ENCODE assay signal across 25 cellular contexts in the genomic region with DNA sequence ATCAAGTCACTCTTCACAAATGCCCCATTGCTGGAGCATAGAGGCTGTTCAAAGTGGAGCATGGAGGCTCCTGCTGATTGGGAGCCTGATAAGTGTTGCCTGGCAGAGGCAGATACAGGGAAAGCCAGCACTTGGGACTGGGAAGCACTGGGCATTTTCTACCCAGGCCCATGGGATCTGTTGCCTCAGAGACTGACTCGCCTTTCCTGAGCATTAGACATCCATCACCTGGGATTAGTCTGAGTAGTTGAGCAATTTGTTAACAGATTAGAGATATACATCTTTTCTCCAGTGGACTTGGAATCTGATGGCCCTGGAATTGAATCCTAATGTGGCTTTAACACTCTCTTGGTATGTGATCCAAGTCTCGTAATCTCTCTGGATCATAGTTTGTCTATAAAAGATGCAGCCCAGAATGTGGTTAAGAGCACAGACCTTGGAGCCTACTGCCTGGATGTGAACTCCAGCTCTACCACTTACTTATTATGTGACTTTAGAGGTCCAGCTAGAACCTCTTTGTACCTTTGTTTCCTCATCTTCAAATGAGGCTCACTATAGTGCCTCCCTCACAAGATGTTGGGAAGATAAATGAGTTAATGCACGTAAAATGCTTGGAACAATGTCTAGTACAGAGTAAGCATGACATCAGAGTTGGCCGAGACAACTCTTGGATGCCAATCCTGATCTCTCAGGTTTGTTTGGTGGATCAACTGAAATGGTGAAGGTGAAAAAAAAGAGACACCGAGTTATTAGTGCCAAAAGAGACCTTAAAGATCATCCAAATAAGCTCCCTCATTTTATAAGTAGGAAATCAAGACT. TPM values are rescaled to one million over a fixed set of nuclear protein-coding genes. Genes with fewer than 3 reads are reported as not detected.
DNase-seq lines count a peak whose midpoint lies in the region; ATAC-seq and TF ChIP-seq lines count a peak whose summit lies in the region.
"Had no signal": no experiment of that assay in that cellular context is flagged by ENCODE, and none has a peak within 500 bp of the region (broad histone marks: within the 10 kb centered on the region; RNA-seq: fewer than 3 reads in every experiment).

No MANE protein-coding gene starts in this region.

- no peaks in the 10 kb centered on the region for H3K4me1 Mint-ChIP-seq in MCF 10A (ENCODE audit: insufficient read depth, unreplicated experiment)
- no peaks in the 10 kb centered on the region for H3K4me1 Mint-ChIP-seq in natural killer cell
- H3K4me1 Mint-ChIP-seq: activated naive CD8-positive, alpha-beta T cell treated with anti-CD3 and anti-CD28 coated beads, Interleukin-2, amount 10 ng/mL, durations not matched to agents 7 days and 5 days; CD14-positive monocyte; IgD-negative memory B cell had no signal

- H3K36me3 ChIP-seq in breast epithelium (no peaks in the 10 kb centered on the region), fibroblast of lung (ENCODE audit: control insufficient read depth, insufficient read depth, low read length) (peaks cover 2% of the 10 kb centered on the region)

- H3K9me3 Mint-ChIP-seq in MCF 10A (ENCODE audit: unreplicated experiment) (no peaks in the 10 kb centered on the region), natural killer cell (no peaks in the 10 kb centered on the region)
- H3K9me3 Mint-ChIP-seq: activated naive CD8-positive, alpha-beta T cell treated with anti-CD3 and anti-CD28 coated beads, Interleukin-2, amount 10 ng/mL, durations not matched to agents 7 days and 5 days; activated T-helper 1 cell treated with anti-CD3 and anti-CD28 coated beads, Interleukin-12 subunit alpha, Interleukin-12 subunit beta, Interleukin-2, Interleukin-4 antibody, amounts not matched to agents 30 ng/mL and 10 ng/mL and 1 ng/mL, durations not matched to agents 14 hours and 24 hours and 36 hours; GM23338; natural killer cell treated with Interleukin-12 subunit alpha and Interleukin-12 subunit beta and Interleukin-15 and Interleukin-18, amount 100 ng/mL, for 72 hours had no signal

- H3K27ac Mint-ChIP-seq in MCF 10A (ENCODE audit: low read depth, unreplicated experiment) (no peak overlapping the region), natural killer cell (no peak overlapping the region)
- H3K27ac Mint-ChIP-seq: activated naive CD8-positive, alpha-beta T cell treated with anti-CD3 and anti-CD28 coated beads, Interleukin-2, amount 10 ng/mL, durations not matched to agents 7 days and 5 days; activated T-helper 1 cell treated with anti-CD3 and anti-CD28 coated beads, Interleukin-12 subunit alpha, Interleukin-12 subunit beta, Interleukin-2, Interleukin-4 antibody, amounts not matched to agents 30 ng/mL and 10 ng/mL and 1 ng/mL, durations not matched to agents 14 hours and 24 hours and 36 hours; CD14-positive monocyte; GM23338; IgD-negative memory B cell; natural killer cell treated with Interleukin-12 subunit alpha and Interleukin-12 subunit beta and Interleukin-15 and Interleukin-18, amount 100 ng/mL, for 72 hours; progenitor cell of endocrine pancreas had no signal

- TF ChIP-seq CTCF in MCF 10A (IDR thresholded peaks at IDR 0.05; ENCODE audit: unreplicated experiment): no peak
- TF ChIP-seq CTCF in breast epithelium (IDR thresholded peaks at IDR 0.05): no peak
- no peak for TF ChIP-seq CTCF in RWPE1 (conservative IDR thresholded peaks at IDR 0.05; ENCODE audit: low read depth)
- no peak for TF ChIP-seq CTCF in fibroblast of lung (conservative IDR thresholded peaks at IDR 0.05 in 1 of 2, IDR thresholded peaks at IDR 0.05 in 1 of 2; ENCODE audit: low read depth in 1 of 2, low read length in 2 of 2)
- TF ChIP-seq CTCF in natural killer cell (IDR thresholded peaks at IDR 0.05): no peak

- H3K4me2 ChIP-seq in fibroblast of lung (ENCODE audit: extremely low read depth, insufficient read depth, low read length): peak overlapping the region; percentile 3
- H3K4me2 ChIP-seq: GM23338, hepatocyte had no signal

- H2AFZ ChIP-seq in fibroblast of lung (ENCODE audit: low read length): no peak overlapping the region
- H2AFZ ChIP-seq: GM23338, hepatocyte had no signal

- no peaks in the 10 kb centered on the region for H3K27me3 Mint-ChIP-seq in MCF 10A (ENCODE audit: insufficient read depth, unreplicated experiment)
- peaks cover 27 to 54% of the 10 kb centered on the region in 2 donors for H3K27me3 Mint-ChIP-seq in natural killer cell (ENCODE audit: low read depth in 2 of 2)
- H3K27me3 Mint-ChIP-seq: progenitor cell of endocrine pancreas had no signal

- no peak overlapping the region for H3K9ac ChIP-seq in fibroblast of lung (ENCODE audit: insufficient read depth, low read length)

- H3K4me1 ChIP-seq in breast epithelium: no peaks in the 10 kb centered on the region
- H3K4me1 ChIP-seq in fibroblast of lung (ENCODE audit: control insufficient read depth, extremely low read depth, insufficient read depth, low read length): peaks cover 15% of the 10 kb centered on the region
- H3K4me1 ChIP-seq: testis had no signal

- CTCF ChIA-PET in MCF 10A (lab: Yijun Ruan, JAX) (interaction anchor here (0.9 to 1.0 kb wide), 2 partner anchors 19 to 83 kb away, joined by 3 to 5 read pairs; no protein-coding TSS in a partner anchor), RWPE1 (lab: Yijun Ruan, JAX) (interaction anchor here (0.7 kb wide), 1 partner anchor 21 kb away, joined by 3 read pairs; no protein-coding TSS in a partner anchor)

- ATAC-seq in natural killer cell (no peak), GM21526 (IDR thresholded peaks at IDR 0.05; ENCODE audit: low FRiP score, unreplicated experiment) (no peak), HG02884 (IDR thresholded peaks at IDR 0.05; ENCODE audit: unreplicated experiment) (no peak), sciatic nerve (no peak)
- ATAC-seq: GM23338; natural killer cell treated with Interleukin-12 subunit alpha and Interleukin-12 subunit beta and Interleukin-15 and Interleukin-18, amount 100 ng/mL, for 72 hours had no signal

- H3K4me3 Mint-ChIP-seq in MCF 10A (ENCODE audit: unreplicated experiment) (no peak overlapping the region), natural killer cell (no peak overlapping the region)
- H3K4me3 Mint-ChIP-seq: activated naive CD8-positive, alpha-beta T cell treated with anti-CD3 and anti-CD28 coated beads, Interleukin-2, amount 10 ng/mL, durations not matched to agents 7 days and 5 days; activated T-helper 1 cell treated with anti-CD3 and anti-CD28 coated beads, Interleukin-12 subunit alpha, Interleukin-12 subunit beta, Interleukin-2, Interleukin-4 antibody, amounts not matched to agents 30 ng/mL and 10 ng/mL and 1 ng/mL, durations not matched to agents 14 hours and 24 hours and 36 hours; CD14-positive monocyte; GM23338; IgD-negative memory B cell; natural killer cell treated with Interleukin-12 subunit alpha and Interleukin-12 subunit beta and Interleukin-15 and Interleukin-18, amount 100 ng/mL, for 72 hours had no signal

- no peak overlapping the region for H3K27ac ChIP-seq in breast epithelium
- no peak overlapping the region for H3K27ac ChIP-seq in RWPE1
- no peak overlapping the region for H3K27ac ChIP-seq in fibroblast of lung (ENCODE audit: insufficient read depth, low read length)
- H3K27ac ChIP-seq: 22Rv1, hepatocyte, testis had no signal

- H3K9me3 ChIP-seq in breast epithelium (no peaks in the 10 kb centered on the region), fibroblast of lung (ENCODE audit: control insufficient read depth, insufficient read depth, low read depth, low read length) (no peaks in the 10 kb centered on the region)
- H3K9me3 ChIP-seq: testis had no signal

- TF ChIP-seq POLR2A in breast epithelium (IDR thresholded peaks at IDR 0.05): no peak

- H3K36me3 Mint-ChIP-seq in MCF 10A (ENCODE audit: insufficient read depth, unreplicated experiment): no peaks in the 10 kb centered on the region
- no peaks in the 10 kb centered on the region for H3K36me3 Mint-ChIP-seq in natural killer cell
- H3K36me3 Mint-ChIP-seq: activated naive CD8-positive, alpha-beta T cell treated with anti-CD3 and anti-CD28 coated beads, Interleukin-2, amount 10 ng/mL, durations not matched to agents 7 days and 5 days; CD14-positive monocyte; natural killer cell treated with Interleukin-12 subunit alpha and Interleukin-12 subunit beta and Interleukin-15 and Interleukin-18, amount 100 ng/mL, for 72 hours had no signal

- POLR2A ChIA-PET in MCF 10A (lab: Yijun Ruan, JAX) (no interaction called here), RWPE1 (lab: Yijun Ruan, JAX; ENCODE audit: low non-redundant PET) (no interaction called here)

- H3K4me3 ChIP-seq in breast epithelium (no peak overlapping the region), fibroblast of lung (replicated peaks in 1 of 4; ENCODE audit: control extremely low read depth in 1 of 4, insufficient read depth in 1 of 4, low read depth in 3 of 4, low read length in 4 of 4) (no peak overlapping the region)
- H3K4me3 ChIP-seq: GM23338, hepatocyte, testis had no signal

- H4K20me1 ChIP-seq in fibroblast of lung (ENCODE audit: control insufficient read depth, extremely low read depth, insufficient read depth, low read length): no peaks in the 10 kb centered on the region

- intact Hi-C loops in MCF 10A (cut with micrococcal nuclease) (no loop called here), breast epithelium (cut with DNase I; ENCODE audit: low total_unique reads) (no loop called here), natural killer cell (cut with micrococcal nuclease) (no loop called here), sciatic nerve (cut with DNase I) (no loop called here)

- DNase-seq in MCF 10A (ENCODE audit: unreplicated experiment) (peak; percentile 34), breast epithelium (ENCODE audit: low spot score in 2 of 2) (no peak), RWPE1 (ENCODE audit: low spot score) (peak; percentile 26), fibroblast of lung (ENCODE audit: low read depth in 2 of 2) (peak; percentile 20 to 55), natural killer cell (no peak), sciatic nerve (ENCODE audit: low spot score) (no peak)
- DNase-seq: activated CD4-positive, alpha-beta T cell treated with anti-CD3 and anti-CD28 coated beads for 1 hour; activated naive CD8-positive, alpha-beta T cell treated with anti-CD3 and anti-CD28 coated beads, Interleukin-2, amount 10 ng/mL, durations not matched to agents 7 days and 5 days; DMS53; kidney glomerular epithelial cell; mesendoderm; NCI-H1048; NCI-H2029 treated with DMSO at 0.1 percent for 48 hours; NCI-H510A; testis had no signal

- no peaks in the 10 kb centered on the region for H3K79me2 ChIP-seq in fibroblast of lung (ENCODE audit: control insufficient read depth, insufficient read depth, low read length)
- H3K79me2 ChIP-seq: hepatocyte had no signal

- BruUV-seq in MCF 10A (replicated peaks; lab: Mats Ljungman, UMichigan): no TSS peak

- H3K27me3 ChIP-seq in breast epithelium (no peaks in the 10 kb centered on the region), fibroblast of lung (ENCODE audit: control insufficient read depth, insufficient read depth, low read length) (no peaks in the 10 kb centered on the region)
- H3K27me3 ChIP-seq: testis had no signal

RNA-seq across cellular contexts. Expression of a gene that starts 38.3 kb away (rescaled TPM):
- 168 and 176 TPM in 2 replicates for total RNA-seq in MCF 10A (2022)
- total RNA-seq in breast epithelium: 100 to 1,000 TPM in 1 of 3 donors, 10 to 100 TPM in 2; 90.6 to 103 (median 97.5) TPM
- 79.1 and 116 TPM in 2 replicates for total RNA-seq in fibroblast of lung
- 136 and 142 TPM in 2 replicates for polyA plus RNA-seq in fibroblast of lung
- polyA plus RNA-seq in fibroblast of lung (2012): 167 and 185 TPM in 2 replicates
- polyA minus RNA-seq in fibroblast of lung (ENCODE audit: low replicate concordance): 134 and 202 TPM in 2 replicates
- 100 to 1,000 TPM; 122 to 165 (median 145) TPM for total RNA-seq in natural killer cell
- total RNA-seq in sciatic nerve: 161 TPM

Comparison
In these comparisons a context has a peak if more than half of its experiments do, and no peak if none do; other contexts are left out.
1. DNase-seq: peak in MCF 10A (single experiment), RWPE1 (single experiment) and fibroblast of lung (2 of 2); none in breast epithelium (0 of 2), natural killer cell (single experiment) and sciatic nerve (single experiment).